In genomic region chr20:48904566-48905321, GRCh38 we compare ENCODE assay signal across 8 cellular contexts. TPM values are rescaled to one million over a fixed set of nuclear protein-coding genes. Genes with fewer than 3 reads are reported as not detected.
A peak's percentile ranks its signal among the peaks of the same experiment; 100 is the strongest.
DNase-seq lines count a peak whose midpoint lies in the region; ATAC-seq and TF ChIP-seq lines count a peak whose summit lies in the region.

No MANE protein-coding gene starts in this region.

- no peaks in the 10 kb centered on the region for H3K79me2 ChIP-seq in trophoblast cell (ENCODE audit: control insufficient read depth, insufficient read depth, low read length, poor library complexity)

- H3K4me3 Mint-ChIP-seq in activated naive CD4-positive, alpha-beta T cell treated with anti-CD3 and anti-CD28 coated beads for 36 hours, result no peak overlapping the region

- H2BK12ac ChIP-seq in trophoblast cell (ENCODE audit: low read length), result no peak overlapping the region

- no peaks in the 10 kb centered on the region for H3K79me1 ChIP-seq in trophoblast cell (ENCODE audit: low read length)

- H2AK5ac ChIP-seq in trophoblast cell (ENCODE audit: low read length), result no peak overlapping the region

- no peaks in the 10 kb centered on the region for H3K27me3 ChIP-seq in SJCRH30
- H3K27me3 ChIP-seq in trophoblast cell (ENCODE audit: insufficient read depth, low read length), result no peaks in the 10 kb centered on the region
- H3K27me3 ChIP-seq in upper lobe of right lung, result no peaks in the 10 kb centered on the region

- H4K91ac ChIP-seq in trophoblast cell (ENCODE audit: low read depth, low read length), result no peak overlapping the region

- H3K4me1 Mint-ChIP-seq in activated naive CD4-positive, alpha-beta T cell treated with anti-CD3 and anti-CD28 coated beads for 36 hours (ENCODE audit: low read depth), result peaks cover 5% of the 10 kb centered on the region

- DNase-seq in DMS114 treated with DMSO at 0.1 percent for 48 hours (lab: John Stamatoyannopoulos, UW; ENCODE audit: unreplicated experiment) (peak; percentile 56), SJCRH30 (peak; percentile 80 to 95), glomerular visceral epithelial cell (ENCODE audit: extremely low spot score) (peak; percentile 76), trophoblast cell (peak; percentile 73 to 95), upper lobe of right lung (no peak)
- peak; percentile 85 for DNase-seq in activated naive CD4-positive, alpha-beta T cell treated with anti-CD3 and anti-CD28 coated beads for 36 hours

- H3K4ac ChIP-seq in trophoblast cell (ENCODE audit: low read depth, low read length), result no peak overlapping the region

- ATAC-seq in upper lobe of right lung (peak; percentile 69), HG03097 (IDR thresholded peaks at IDR 0.05; ENCODE audit: low FRiP score, unreplicated experiment) (no peak)

- no peak overlapping the region for H2BK120ac ChIP-seq in trophoblast cell (ENCODE audit: insufficient read depth, low read length, poor library complexity)

- no peak overlapping the region for H4K12ac ChIP-seq in trophoblast cell (ENCODE audit: low read depth, low read length)

- H3K4me2 ChIP-seq in trophoblast cell (ENCODE audit: low read length), result no peak overlapping the region

- H3K4me3 ChIP-seq in SJCRH30 (peak overlapping the region; percentile 32), trophoblast cell (ENCODE audit: low read depth, low read length) (no peak overlapping the region), upper lobe of right lung (no peak overlapping the region)

- CTCF ChIA-PET in activated naive CD4-positive, alpha-beta T cell treated with anti-CD3 and anti-CD28 coated beads for 36 hours (lab: Charles Lee), result interaction anchor here (0.6 to 7.4 kb wide), 29 partner anchors 11 to 655 kb away, joined by 3 to 108 read pairs (median 4); no protein-coding TSS in a partner anchor

- peak; percentile 91 for TF ChIP-seq RAD21 in Ishikawa (IDR thresholded peaks at IDR 0.05; ENCODE audit: low read depth)

- H3K36me3 ChIP-seq in SJCRH30 (no peaks in the 10 kb centered on the region), trophoblast cell (ENCODE audit: control insufficient read depth in 1 of 2, insufficient read depth in 2 of 2, low read length in 2 of 2) (no peaks in the 10 kb centered on the region), upper lobe of right lung (no peaks in the 10 kb centered on the region)

- H3K18ac ChIP-seq in trophoblast cell (ENCODE audit: low read length), result no peak overlapping the region

- TF ChIP-seq EP300 in Ishikawa (IDR thresholded peaks at IDR 0.05; ENCODE audit: borderline replicate concordance), result no peak

- H2BK5ac ChIP-seq in trophoblast cell (ENCODE audit: low read depth, low read length, poor library complexity), result no peak overlapping the region

- H3K4me1 ChIP-seq in SJCRH30, result peaks cover 26% of the 10 kb centered on the region
- H3K4me1 ChIP-seq in trophoblast cell (ENCODE audit: control insufficient read depth in 1 of 2, insufficient read depth in 2 of 2, low read length in 2 of 2), result no peaks in the 10 kb centered on the region
- peaks cover 3% of the 10 kb centered on the region for H3K4me1 ChIP-seq in upper lobe of right lung

- H3K36me3 Mint-ChIP-seq in activated naive CD4-positive, alpha-beta T cell treated with anti-CD3 and anti-CD28 coated beads for 36 hours (ENCODE audit: low read depth), result peaks cover 3% of the 10 kb centered on the region

- no peak overlapping the region for H3K14ac ChIP-seq in trophoblast cell (ENCODE audit: low read length)

- peak overlapping the region; percentile 6; the same call in 1 of the 2 replicates for H3K27ac ChIP-seq in SJCRH30
- H3K27ac ChIP-seq in trophoblast cell (ENCODE audit: low read depth, low read length), result no peak overlapping the region
- no peak overlapping the region for H3K27ac ChIP-seq in upper lobe of right lung

- no peak overlapping the region for H3K27ac Mint-ChIP-seq in activated naive CD4-positive, alpha-beta T cell treated with anti-CD3 and anti-CD28 coated beads for 36 hours

- H3K23ac ChIP-seq in trophoblast cell (ENCODE audit: low read length), result no peak overlapping the region

- no peak overlapping the region for H3K9ac ChIP-seq in trophoblast cell (ENCODE audit: low read length)

- no CpG with 5 or more reads among the region's 11 CpGs for WGBS in trophoblast cell (ENCODE audit: extremely low coverage, insufficient coverage, insufficient read length)

- intact Hi-C loops in activated naive CD4-positive, alpha-beta T cell treated with anti-CD3 and anti-CD28 coated beads for 36 hours (cut with micrococcal nuclease), result loop anchor here (1.0 to 5.0 kb wide), 3 partner anchors 77 to 268 kb away; partner anchors contain the start of gene PREX1
- intact Hi-C loops in upper lobe of right lung (cut with DNase I), result loop anchor here (5.0 kb wide), 1 partner anchor 247 kb away; no protein-coding TSS in a partner anchor

- H3K27me3 Mint-ChIP-seq in activated naive CD4-positive, alpha-beta T cell treated with anti-CD3 and anti-CD28 coated beads for 36 hours (ENCODE audit: low read depth), result no peaks in the 10 kb centered on the region

- H3K9me3 ChIP-seq in SJCRH30 (replicated peaks), result peaks cover 3% of the 10 kb centered on the region
- H3K9me3 ChIP-seq in trophoblast cell (ENCODE audit: insufficient read depth, low read depth, low read length), result peaks cover 2% of the 10 kb centered on the region
- H3K9me3 ChIP-seq in upper lobe of right lung, result no peaks in the 10 kb centered on the region

- TF ChIP-seq CTCF in upper lobe of right lung (IDR thresholded peaks at IDR 0.05), result peak; percentile 86

- no peak overlapping the region for H2AFZ ChIP-seq in trophoblast cell (ENCODE audit: insufficient read depth, low read length, poor library complexity)

- peaks cover 8% of the 10 kb centered on the region for H3K9me3 Mint-ChIP-seq in activated naive CD4-positive, alpha-beta T cell treated with anti-CD3 and anti-CD28 coated beads for 36 hours

- no peak overlapping the region for H4K8ac ChIP-seq in trophoblast cell (ENCODE audit: low read depth, low read length)

TF ChIP-seq in Ishikawa, 13 proteins besides CTCF, POLR2A, EP300 and RAD21:
- TF ChIP-seq USF1 (IDR thresholded peaks at IDR 0.05) (no peak), REST (IDR thresholded peaks at IDR 0.05; ENCODE audit: low read depth) (no peak), FOXM1 (IDR thresholded peaks at IDR 0.05; ENCODE audit: borderline replicate concordance, low read depth) (0 out of 2 replicates have a peak, but pooled peaks have one; percentile 18)
TF ChIP-seq in Ishikawa: peak in this region for 1.

RNA-seq across cellular contexts. Expression of gene ARFGEF2, which starts 16.8 kb away (rescaled TPM):
- total RNA-seq in SJCRH30 (2014; rRNA removed; shearing (Covaris generic)), result 35.6 and 38.2 TPM in 2 replicates
- total RNA-seq in activated naive CD4-positive, alpha-beta T cell treated with anti-CD3 and anti-CD28 coated beads for 36 hours, result 10 to 100 TPM; 18.2 to 18.6 TPM
- 11.8 and 12.1 TPM in 2 replicates for polyA plus RNA-seq in trophoblast cell (2013)
- 37.9 TPM for total RNA-seq in upper lobe of right lung
